ENCODE assay signal across 7 cellular contexts in the genomic region with DNA sequence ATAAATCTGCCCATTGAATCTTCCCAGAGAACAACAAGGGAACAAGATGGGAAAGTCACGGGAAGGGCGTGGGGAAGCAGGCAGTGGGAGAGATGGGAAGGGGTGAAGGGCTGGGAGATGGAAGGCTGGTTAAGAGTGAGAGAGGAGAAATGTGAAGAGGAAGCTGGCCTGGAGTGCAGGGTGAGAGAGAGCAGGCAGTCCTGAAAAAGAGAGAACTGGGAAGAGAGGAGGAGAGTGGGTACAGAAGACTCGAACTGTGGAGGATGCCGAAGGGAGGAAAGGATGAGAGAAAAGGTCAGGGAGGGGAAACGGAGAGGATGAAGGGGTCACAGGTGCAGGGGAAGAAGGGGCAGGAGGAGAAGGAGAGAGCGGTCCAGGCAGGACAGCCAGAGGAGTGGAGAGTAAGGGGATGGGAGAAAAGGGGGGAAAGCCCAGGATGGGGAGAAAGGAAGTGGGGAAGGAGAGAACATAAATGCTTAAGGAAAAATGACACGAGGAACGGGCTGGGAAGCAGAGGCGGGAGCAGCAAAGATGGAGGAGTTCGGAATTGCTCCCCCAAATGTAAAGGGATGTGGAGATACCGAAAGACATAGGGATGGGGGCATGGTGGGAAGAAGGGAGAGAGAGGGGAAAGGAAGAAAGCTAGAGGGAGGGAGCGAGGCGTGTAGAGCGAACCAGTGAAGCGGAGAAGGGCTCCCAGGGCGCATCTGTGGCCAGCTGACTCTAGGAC. TPM values are rescaled to one million over a fixed set of nuclear protein-coding genes. Genes with fewer than 3 reads are reported as not detected.
A peak's percentile ranks its signal among the peaks of the same experiment; 100 is the strongest.
DNase-seq lines count a peak whose midpoint lies in the region; ATAC-seq, FAIRE-seq and TF ChIP-seq lines count a peak whose summit lies in the region.

No MANE protein-coding gene starts in this region.

- H3K27me3 Mint-ChIP-seq in T-helper 17 cell: peaks cover 41% of the 10 kb centered on the region

- H3K4me3 Mint-ChIP-seq in T-helper 17 cell: peak overlapping the region; percentile 90

- peaks cover 34% of the 10 kb centered on the region for H3K4me1 Mint-ChIP-seq in T-helper 17 cell

- FAIRE-seq in GM12891 (lab: Jason Lieb, UNC): peak; percentile 57

- DNase-seq in GM12891 (ENCODE audit: insufficient read length, low spot score) (no peak), T-helper 17 cell (no peak), fibroblast of mammary gland (ENCODE audit: low read depth) (no peak), skeletal muscle cell (ENCODE audit: low read depth) (no peak), DMS53 (lab: John Stamatoyannopoulos, UW) (no peak)

- no peak for ATAC-seq in T-helper 17 cell
- no peak for ATAC-seq in HG02571 (IDR thresholded peaks at IDR 0.05; ENCODE audit: unreplicated experiment)
- no peak for ATAC-seq in HG03460 (IDR thresholded peaks at IDR 0.05; ENCODE audit: unreplicated experiment)

- peak overlapping the region; percentile 31 for H3K4me3 ChIP-seq in fibroblast of mammary gland (ENCODE audit: control insufficient read depth, low read depth, low read length)
- peak overlapping the region; percentile 70 for H3K4me3 ChIP-seq in skeletal muscle cell (ENCODE audit: low read depth, low read length)

- H3K27ac Mint-ChIP-seq in T-helper 17 cell: peak overlapping the region; percentile 56

- H3K9me3 ChIP-seq in T-helper 17 cell (ENCODE audit: control insufficient read depth, low read length, poor library complexity, severe bottlenecking): no peaks in the 10 kb centered on the region

- TF ChIP-seq POLR2A in GM12891 (IDR thresholded peaks at IDR 0.05; ENCODE audit: low read depth, low read length): no peak

- TF ChIP-seq CTCF in fibroblast of mammary gland (conservative IDR thresholded peaks at IDR 0.05; ENCODE audit: control insufficient read depth, insufficient read depth, low read depth, low read length): no peak

- peaks cover 12% of the 10 kb centered on the region for H3K36me3 Mint-ChIP-seq in T-helper 17 cell (ENCODE audit: low read depth)

TF ChIP-seq in GM12891, 5 proteins besides CTCF, POLR2A, EP300 and RAD21:
- TF ChIP-seq PAX5 (IDR thresholded peaks at IDR 0.05; ENCODE audit: insufficient read depth, low read length, severe bottlenecking) (no peak), POLR2AphosphoS5 (IDR thresholded peaks at IDR 0.05; ENCODE audit: low read depth, low read length) (no peak), TAF1 (IDR thresholded peaks at IDR 0.05; ENCODE audit: low read depth, low read length) (no peak)

RNA-seq across cellular contexts. Expression of gene PIANP, which starts 1.2 kb away (rescaled TPM):
- 0.23 TPM for polyA plus RNA-seq in GM12891 (2012; ENCODE audit: low read depth, missing spikeins)
- 1 to 10 TPM; 1.3 to 1.9 TPM for total RNA-seq in T-helper 17 cell

RNA-seq across cellular contexts. Expression of gene ZNF384, which starts 10.2 kb away (rescaled TPM):
- 43.3 TPM for polyA plus RNA-seq in GM12891 (2012; ENCODE audit: low read depth, missing spikeins)
- 10 to 100 TPM; 62.9 to 66.3 TPM for total RNA-seq in T-helper 17 cell

RNA-seq across cellular contexts. Expression of gene COPS7A, which starts 24.4 kb away (rescaled TPM):
- 36.6 TPM for polyA plus RNA-seq in GM12891 (2012; ENCODE audit: low read depth, missing spikeins)
- total RNA-seq in T-helper 17 cell: 10 to 100 TPM; 13.9 to 17.9 TPM

RNA-seq across cellular contexts. Expression of gene ING4, which starts 36.5 kb away (rescaled TPM):
- 35.4 TPM for polyA plus RNA-seq in GM12891 (2012; ENCODE audit: low read depth, missing spikeins)
- total RNA-seq in T-helper 17 cell: 10 to 100 TPM; 28.1 to 29.3 TPM

RNA-seq across cellular contexts. Expression of gene ACRBP, which starts 52.2 kb away (rescaled TPM):
- polyA plus RNA-seq in GM12891 (2012; ENCODE audit: low read depth, missing spikeins): 0.87 TPM
- 10 to 100 TPM in 1 of 2 donors, 1 to 10 TPM in 1; 3.4 to 90.0 TPM for total RNA-seq in T-helper 17 cell
